ENCODE assay signal across 1 cellular context in genomic region chr11:46649180-46649738, GRCh38.
A peak's percentile ranks its signal among the peaks of the same experiment; 100 is the strongest.
TF ChIP-seq lines count a peak whose summit lies in the region.

No MANE protein-coding gene starts in this region.

TF ChIP-seq in endothelial cell of umbilical vein, 7 proteins besides CTCF, POLR2A, EP300 and RAD21:
- TF ChIP-seq GATA2 (IDR thresholded peaks at IDR 0.05; ENCODE audit: insufficient read depth, insufficient read length, low read depth, low read length) (peak; percentile 80), JUN (IDR thresholded peaks at IDR 0.05; ENCODE audit: borderline replicate concordance, insufficient read depth, insufficient read length, low read depth) (peak; percentile 52), EZH2 (IDR thresholded peaks at IDR 0.05; ENCODE audit: borderline replicate concordance, low read depth, low read length, severe bottlenecking) (no peak), POLR2AphosphoS5 (IDR thresholded peaks at IDR 0.05; ENCODE audit: insufficient read depth, low read depth, low read length) (peak; percentile 55), MYC (IDR thresholded peaks at IDR 0.05; ENCODE audit: low read depth, low read length) (no peak), FOS (IDR thresholded peaks at IDR 0.05; ENCODE audit: borderline replicate concordance, insufficient read depth, low read length) (peak; percentile 37)
- TF ChIP-seq, protein P1, sequence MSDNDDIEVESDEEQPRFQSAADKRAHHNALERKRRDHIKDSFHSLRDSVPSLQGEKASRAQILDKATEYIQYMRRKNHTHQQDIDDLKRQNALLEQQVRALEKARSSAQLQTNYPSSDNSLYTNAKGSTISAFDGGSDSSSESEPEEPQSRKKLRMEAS (IDR thresholded peaks at IDR 0.05; ENCODE audit: insufficient read depth, insufficient read length): no peak
